In the genomic region with DNA sequence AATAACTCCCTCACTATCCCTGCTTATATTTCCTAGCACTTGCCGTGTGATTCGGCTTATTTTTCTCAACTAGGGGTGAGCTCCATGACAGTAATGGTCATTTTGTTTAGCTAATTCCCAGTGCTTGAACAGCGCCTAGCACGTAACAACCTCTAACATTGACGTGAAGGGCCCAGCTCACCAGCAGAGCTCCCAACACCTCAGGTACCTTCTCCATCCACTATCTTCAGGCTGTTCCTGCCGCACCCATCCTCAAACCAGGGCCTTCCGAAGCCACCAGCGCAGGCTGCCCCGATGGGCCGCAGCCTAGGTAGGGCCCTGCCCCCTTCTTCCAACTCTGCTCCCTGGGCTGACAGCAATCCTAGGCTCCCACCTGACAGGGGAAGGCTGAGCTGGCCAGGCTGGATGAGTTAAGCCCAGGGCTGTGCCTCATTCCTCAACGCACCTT, we compare ENCODE assay signal across 8 cellular contexts. TPM values are rescaled to one million over a fixed set of nuclear protein-coding genes. Genes with fewer than 3 reads are reported as not detected.
DNase-seq lines count a peak whose midpoint lies in the region; ATAC-seq, FAIRE-seq and TF ChIP-seq lines count a peak whose summit lies in the region.

No MANE protein-coding gene starts in this region.

- BruUV-seq in K562 (replicated peaks; lab: Mats Ljungman, UMichigan), result TSS peak; percentile 95

- peak; percentile 55 for FAIRE-seq in K562 (lab: Jason Lieb, UNC)

- peak overlapping the region; percentile 93 to 99 for H3K9ac ChIP-seq in K562 (ENCODE audit: insufficient read depth in 1 of 2, low read depth in 2 of 2, low read length in 2 of 2)

- H3K9me1 ChIP-seq in K562 (ENCODE audit: control insufficient read depth, insufficient read depth, low read length), result peaks cover 5% of the 10 kb centered on the region

- no peak for TF ChIP-seq EP300 in K562 (IDR thresholded peaks at IDR 0.05; ENCODE audit: low read length)

- no peaks in the 10 kb centered on the region for H3K27me3 Mint-ChIP-seq in stimulated activated naive CD8-positive, alpha-beta T cell treated with anti-CD3 and anti-CD28 coated beads, Interleukin-15, amount 100 ng/mL, for 72 hours

- DNase-seq in AG04449 (ENCODE audit: low read depth, low spot score) (no peak), HK-2 (ENCODE audit: unreplicated experiment) (peak; percentile 41), K562 (ENCODE audit: extremely low read depth in 1 of 4, low spot score in 3 of 4) (peak; percentile 37 to 46 (median 42)), iris pigment epithelial cell (ENCODE audit: low read depth) (peak; percentile 31), DMS79 treated with DMSO at 0.1 percent for 48 hours (lab: John Stamatoyannopoulos, UW) (no peak)
- no peak for DNase-seq in stimulated activated naive CD8-positive, alpha-beta T cell treated with anti-CD3 and anti-CD28 coated beads, Interleukin-15, amount 100 ng/mL, for 72 hours

- H3K27ac Mint-ChIP-seq in stimulated activated naive CD8-positive, alpha-beta T cell treated with anti-CD3 and anti-CD28 coated beads, Interleukin-15, amount 100 ng/mL, for 72 hours, result peak overlapping the region; percentile 99

- H2AFZ ChIP-seq in K562 (ENCODE audit: low read depth, low read length), result peak overlapping the region; percentile 94

- TF ChIP-seq CTCF in AG04449 (IDR thresholded peaks at IDR 0.05; ENCODE audit: insufficient read depth, low read length, missing control alignments), result no peak
- no peak for TF ChIP-seq CTCF in K562 (IDR thresholded peaks at IDR 0.05 in 2 of 3, conservative IDR thresholded peaks at IDR 0.05 in 1 of 3; ENCODE audit: insufficient read depth in 2 of 3, low read depth in 1 of 3, low read length in 3 of 3)

- H3K4me3 Mint-ChIP-seq in stimulated activated naive CD8-positive, alpha-beta T cell treated with anti-CD3 and anti-CD28 coated beads, Interleukin-15, amount 100 ng/mL, for 72 hours, result peak overlapping the region; percentile 92 to 95

- H3K79me2 ChIP-seq in K562 (ENCODE audit: control insufficient read depth, insufficient read depth, low read length), result peaks cover 52% of the 10 kb centered on the region

- 5% methylated on average over 11 of the region's 11 CpGs for WGBS in K562 (ENCODE audit: insufficient coverage, low coverage, missing lambda C conversion rate)

- no peak for TF ChIP-seq RAD21 in K562 (CRISPR knock-in tag; conservative IDR thresholded peaks at IDR 0.05 in 1 of 2, IDR thresholded peaks at IDR 0.05 in 1 of 2)

- H3K4me1 Mint-ChIP-seq in stimulated activated naive CD8-positive, alpha-beta T cell treated with anti-CD3 and anti-CD28 coated beads, Interleukin-15, amount 100 ng/mL, for 72 hours, result peaks cover 48% of the 10 kb centered on the region

- CTCF ChIA-PET in AG04449 (lab: Yijun Ruan, JAX) (interaction anchor here (0.7 to 7.8 kb wide), 14 partner anchors 8 to 469 kb away, joined by 3 to 106 read pairs (median 11); no protein-coding TSS in a partner anchor), K562 (lab: Yijun Ruan, JAX; ENCODE audit: low intra/inter-chr PET ratio) (interaction anchor here (1.2 kb wide), 1 partner anchor 26 kb away, joined by 3 read pairs; no protein-coding TSS in a partner anchor)

- in situ Hi-C loops in K562 (cut with MboI), result no loop called here

- peak; percentile 18 for ATAC-seq in K562
- no peak for ATAC-seq in stimulated activated naive CD8-positive, alpha-beta T cell treated with anti-CD3 and anti-CD28 coated beads, Interleukin-15, amount 100 ng/mL, for 72 hours
- no peak for ATAC-seq in GM19023 (IDR thresholded peaks at IDR 0.05; ENCODE audit: unreplicated experiment)
- ATAC-seq in GM21619 (IDR thresholded peaks at IDR 0.05; ENCODE audit: unreplicated experiment), result no peak

- POLR2A ChIA-PET in AG04449 (lab: Yijun Ruan, JAX) (interaction anchor here (0.6 to 2.7 kb wide), 16 partner anchors 8 to 470 kb away, joined by 3 to 26 read pairs (median 6); partner anchors contain the start of genes C15orf40 and RAMAC), K562 (lab: Yijun Ruan, JAX) (interaction anchor here (0.6 to 8.9 kb wide), 28 partner anchors 8 to 542 kb away, joined by 3 to 95 read pairs (median 4); partner anchors contain the start of genes CPEB1 and RAMAC)

- peak overlapping the region; percentile 95 for H3K4me2 ChIP-seq in K562 (ENCODE audit: insufficient read depth, low read length)

- intact Hi-C loops in K562 (cut with micrococcal nuclease), result loop anchor here (2.0 kb wide), 1 partner anchor 106 kb away; the partner anchor contains the start of gene CPEB1

- peak overlapping the region; percentile 86 for H3K27ac ChIP-seq in K562 (ENCODE audit: extremely low read depth, low read depth, low read length)

- H3K9me3 ChIP-seq in K562 (replicated peaks; ENCODE audit: control insufficient read depth, insufficient read depth, low read depth, low read length), result no peaks in the 10 kb centered on the region

- H4K20me1 ChIP-seq in K562 (replicated peaks; ENCODE audit: control insufficient read depth, insufficient read depth, low read length), result peaks cover 38% of the 10 kb centered on the region

- no peak for TF ChIP-seq POLR2A in K562 (conservative IDR thresholded peaks at IDR 0.05)

- no peaks in the 10 kb centered on the region for H3K27me3 ChIP-seq in K562 (ENCODE audit: control insufficient read depth in 2 of 2, insufficient read depth in 2 of 2, low read length in 2 of 2)

- H3K4me3 ChIP-seq in AG04449 (ENCODE audit: low read depth, low read length) (peak overlapping the region; percentile 98), K562 (peak overlapping the region; percentile 95)

- H3K9me3 Mint-ChIP-seq in stimulated activated naive CD8-positive, alpha-beta T cell treated with anti-CD3 and anti-CD28 coated beads, Interleukin-15, amount 100 ng/mL, for 72 hours, result no peaks in the 10 kb centered on the region

- peaks cover 10 to 17% of the 10 kb centered on the region in 2 experiments; a peak in 4 of 5 replicates for H3K4me1 ChIP-seq in K562 (replicated peaks in 1 of 2; ENCODE audit: control insufficient read depth in 2 of 2, insufficient read depth in 2 of 2, low read length in 2 of 2)

- peaks cover 67% of the 10 kb centered on the region for H3K36me3 ChIP-seq in K562 (ENCODE audit: control insufficient read depth, insufficient read depth, low read length)

TF ChIP-seq in K562, 482 proteins besides CTCF, POLR2A, EP300 and RAD21 (continues in another document):
- TF ChIP-seq ZNF780A (CRISPR knock-in tag; IDR thresholded peaks at IDR 0.05) (no peak), FOSL1 (tag; conservative IDR thresholded peaks at IDR 0.05) (0 out of 2 replicates have a peak, but pooled peaks have one; percentile 7), ZBTB49 (CRISPR knock-in tag; IDR thresholded peaks at IDR 0.05; ENCODE audit: borderline replicate concordance) (0 out of 2 replicates have a peak, but pooled peaks have one; percentile 76), SMC3 (conservative IDR thresholded peaks at IDR 0.05; ENCODE audit: insufficient read depth, low read depth, low read length) (0 out of 2 replicates have a peak, but pooled peaks have one; percentile 13)
- TF ChIP-seq, protein P1, sequence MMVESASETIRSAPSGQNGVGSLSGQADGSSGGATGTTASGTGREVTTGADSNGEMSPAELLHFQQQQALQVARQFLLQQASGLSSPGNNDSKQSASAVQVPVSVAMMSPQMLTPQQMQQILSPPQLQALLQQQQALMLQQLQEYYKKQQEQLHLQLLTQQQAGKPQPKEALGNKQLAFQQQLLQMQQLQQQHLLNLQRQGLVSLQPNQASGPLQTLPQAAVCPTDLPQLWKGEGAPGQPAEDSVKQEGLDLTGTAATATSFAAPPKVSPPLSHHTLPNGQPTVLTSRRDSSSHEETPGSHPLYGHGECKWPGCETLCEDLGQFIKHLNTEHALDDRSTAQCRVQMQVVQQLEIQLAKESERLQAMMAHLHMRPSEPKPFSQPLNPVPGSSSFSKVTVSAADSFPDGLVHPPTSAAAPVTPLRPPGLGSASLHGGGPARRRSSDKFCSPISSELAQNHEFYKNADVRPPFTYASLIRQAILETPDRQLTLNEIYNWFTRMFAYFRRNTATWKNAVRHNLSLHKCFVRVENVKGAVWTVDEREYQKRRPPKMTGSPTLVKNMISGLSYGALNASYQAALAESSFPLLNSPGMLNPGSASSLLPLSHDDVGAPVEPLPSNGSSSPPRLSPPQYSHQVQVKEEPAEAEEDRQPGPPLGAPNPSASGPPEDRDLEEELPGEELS (CRISPR knock-in tag; IDR thresholded peaks at IDR 0.05; ENCODE audit: borderline replicate concordance), result peak; percentile 63; the same call in 1 of the 2 replicates

RNA-seq across cellular contexts. Expression of gene RPS17, which starts 0.8 kb away (rescaled TPM):
- total RNA-seq in K562 (2011; cell fraction: chromatin; rRNA removed; ENCODE audit: low replicate concordance), result 288 and 405 TPM in 2 replicates
- total RNA-seq in K562 (2011; cell fraction: nucleolus; rRNA removed), result 802 and 812 TPM in 2 replicates
- 889 and 1,793 TPM in 2 replicates for total RNA-seq in K562 (2011; cell fraction: nucleoplasm; rRNA removed)
- 4,669 and 6,363 TPM in 2 replicates for total RNA-seq in K562 (2014; rRNA removed)
- 4,513 and 5,229 TPM in 2 replicates for total RNA-seq in K562 (2014; rRNA removed; fragmentation: Illumina TruSeq; extraction: Trizol)
- 5,690 and 6,000 TPM in 2 replicates for total RNA-seq in K562 (2015; rRNA removed; fragmentation: Illumina TruSeq; extraction: Trizol)
- 2,376 and 2,708 TPM in 2 replicates for total RNA-seq in K562 (2021)
- polyA plus RNA-seq in K562 (2011; rRNA removed), result 5,062 and 5,477 TPM in 2 replicates
- 3,204 and 5,121 TPM in 2 replicates for polyA plus RNA-seq in K562 (2011; cell fraction: cytosol; rRNA removed)
- polyA plus RNA-seq in K562 (2011; cell fraction: nucleus; rRNA removed), result 1,138 and 2,084 TPM in 2 replicates
- polyA plus RNA-seq in K562 (2012), result 4,007 and 4,409 TPM in 2 replicates
- 2,686 and 3,105 TPM in 2 replicates for polyA plus RNA-seq in K562 (2014; fragmentation: Illumina TruSeq; extraction: Trizol)
- polyA plus RNA-seq in K562 (2014; fragmentation: Nextera tagmentation; extraction: Ambion mirVana), result 1,000 to 10,000 TPM; 1,988 to 2,233 TPM
- polyA plus RNA-seq in K562 (2014; rRNA removed), result 6,515 and 6,851 TPM in 2 replicates
- 1,664 and 1,697 TPM in 2 replicates for polyA minus RNA-seq in K562 (2011; rRNA and poly(A)+ RNA removed)
- polyA minus RNA-seq in K562 (2011; cell fraction: cytosol; rRNA and poly(A)+ RNA removed), result 653 and 953 TPM in 2 replicates
- polyA minus RNA-seq in K562 (2011; cell fraction: nucleus; rRNA and poly(A)+ RNA removed), result 297 and 420 TPM in 2 replicates

Comparison
In these comparisons a context has a peak if more than half of its experiments do, and no peak if none do; other contexts are left out.
1. DNase-seq: peak in HK-2 (single experiment), K562 (4 of 4) and iris pigment epithelial cell (single experiment); none in AG04449 (single experiment), stimulated activated naive CD8-positive, alpha-beta T cell treated with anti-CD3 and anti-CD28 coated beads, Interleukin-15, amount 100 ng/mL, for 72 hours (0 of 2) and DMS79 treated with DMSO at 0.1 percent for 48 hours (single experiment).